Comparison of ENCODE assay signal across 25 cellular contexts in the genomic region with DNA sequence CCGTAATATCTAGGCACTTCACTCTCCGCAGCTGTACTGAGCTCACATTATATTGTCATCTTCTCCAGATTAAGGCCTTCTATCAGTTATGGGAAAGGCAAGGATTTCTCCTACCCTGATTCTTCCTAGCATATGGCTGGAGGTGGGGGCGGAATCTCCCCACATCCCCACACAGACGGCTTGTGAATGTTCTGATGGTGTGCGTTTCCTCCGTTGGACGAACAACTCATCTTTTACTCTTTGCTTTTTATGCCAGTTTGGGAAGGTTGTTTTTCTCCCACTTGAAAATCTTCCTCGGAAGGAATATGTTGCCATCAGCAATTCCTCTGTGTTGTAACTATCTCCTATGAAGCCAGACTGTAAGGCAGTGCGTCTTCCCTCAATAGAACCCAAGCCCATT.
"Had no signal": no experiment of that assay in that cellular context is flagged by ENCODE, and none has a peak within 500 bp of the region (broad histone marks: within the 10 kb centered on the region; RNA-seq: fewer than 3 reads in every experiment).

No MANE protein-coding gene starts in this region.

- H3K36me3 ChIP-seq: adrenal gland had no signal

- H3K9me3 ChIP-seq: adrenal gland, SJCRH30 had no signal

- DNase-seq: activated CD4-positive, alpha-beta memory T cell treated with anti-CD3 and anti-CD28 coated beads for 36 hours; activated CD4-positive, alpha-beta T cell treated with anti-CD3 and anti-CD28 coated beads for 4 hours; activated CD4-positive, alpha-beta T cell treated with anti-CD3 and anti-CD28 coated beads, Interleukin-2, amount 50 U/mL, for 1 hour; activated CD8-positive, alpha-beta memory T cell treated with anti-CD3 and anti-CD28 coated beads, Interleukin-2, amount 50 U/mL, for 4 hours; activated gamma-delta T cell treated with Interleukin-2 at 50 U/mL for 16 hours; activated naive CD4-positive, alpha-beta T cell treated with anti-CD3 and anti-CD28 coated beads for 36 hours; activated T-cell treated with anti-CD3 and anti-CD28 coated beads for 4 hours; activated T-cell treated with anti-CD3 and anti-CD28 coated beads, Interleukin-2, amount 50 U/mL, for 4 hours; central memory CD4-positive, alpha-beta T cell; NCI-H1105 treated with DMSO at 0.1 percent for 48 hours; NCI-H1436; NCI-H1694; NCI-H1930; NCI-H2081 treated with DMSO at 0.1 percent for 48 hours; NCI-H345; NCI-H524 treated with DMSO at 0.1 percent for 48 hours; SHP77; SJCRH30; T1000 had no signal

- H3K4me3 ChIP-seq: adrenal gland, SJCRH30, SK-N-MC had no signal

- H3K27me3 ChIP-seq: adrenal gland, SJCRH30 had no signal

- ATAC-seq: activated CD4-positive, CD25-positive, alpha-beta regulatory T cell treated with anti-CD3 and anti-CD28 coated beads, Interleukin-2, amount 50 U/mL, for 24 hours; activated naive CD4-positive, alpha-beta T cell treated with anti-CD3 and anti-CD28 coated beads, Interleukin-2, amount 50 U/mL, for 72 hours; activated T-cell treated with anti-CD3 and anti-CD28 coated beads, Interleukin-2, amount 50 U/mL, for 4 hours; Panc1; WTC11 had no signal

- H3K27ac ChIP-seq: adrenal gland, SJCRH30, SK-N-MC had no signal
